Comparison of ENCODE assay signal across 31 cellular contexts in the genomic region with DNA sequence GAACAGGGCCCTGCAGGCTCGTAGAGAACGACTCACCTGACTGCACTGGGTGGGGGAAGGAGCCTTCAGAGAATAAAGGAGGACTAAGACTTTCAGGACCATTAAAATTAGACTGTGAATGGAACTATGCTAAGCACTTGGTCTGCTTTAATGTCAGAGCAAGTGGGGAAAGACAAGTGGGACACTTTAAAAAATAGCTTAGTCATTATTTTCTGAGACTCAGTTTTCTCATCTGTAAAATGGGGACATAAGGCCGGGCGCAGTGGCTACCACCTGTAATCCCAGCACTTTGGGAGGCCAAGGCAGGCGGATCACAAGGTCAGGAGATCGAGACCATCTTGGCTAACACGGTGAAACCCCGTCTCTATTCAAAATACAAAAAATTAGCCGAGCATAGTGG. TPM values are rescaled to one million over a fixed set of nuclear protein-coding genes. Genes with fewer than 3 reads are reported as not detected.
"Had no signal": no experiment of that assay in that cellular context is flagged by ENCODE, and none has a peak within 500 bp of the region (broad histone marks: within the 10 kb centered on the region; RNA-seq: fewer than 3 reads in every experiment).

No MANE protein-coding gene starts in this region.

- H3K9me3 ChIP-seq: colonic mucosa, esophagus muscularis mucosa, esophagus squamous epithelium, gastrocnemius medialis, gastroesophageal sphincter, heart left ventricle, heart right ventricle had no signal

- ATAC-seq: effector memory CD8-positive, alpha-beta T cell; esophagus mucosa; foreskin keratinocyte; gastrocnemius medialis; gastroesophageal sphincter; heart left ventricle; heart right ventricle had no signal

- H3K36me3 ChIP-seq: colonic mucosa, esophagus muscularis mucosa, esophagus squamous epithelium, gastrocnemius medialis, gastroesophageal sphincter, heart left ventricle, heart right ventricle had no signal

- H3K79me2 ChIP-seq: hepatocyte had no signal

- H3K27me3 ChIP-seq: colonic mucosa, dorsolateral prefrontal cortex, gastrocnemius medialis, heart left ventricle, hepatocyte had no signal

- H3K4me2 ChIP-seq: hepatocyte had no signal

- H3K9me3 Mint-ChIP-seq: dendritic cell treated with granulocyte-macrophage colony-stimulating factor and Interleukin-4, amounts not matched to agents 40 ng/mL and 50 ng/mL, for 4 days; effector memory CD8-positive, alpha-beta T cell; endodermal cell had no signal

- H3K4me3 ChIP-seq: colonic mucosa, coronary artery, dorsolateral prefrontal cortex, esophagus muscularis mucosa, esophagus squamous epithelium, gastrocnemius medialis, gastroesophageal sphincter, heart left ventricle, heart right ventricle, hepatocyte had no signal

- H3K4me3 Mint-ChIP-seq: dendritic cell treated with granulocyte-macrophage colony-stimulating factor and Interleukin-4, amounts not matched to agents 40 ng/mL and 50 ng/mL, for 4 days; effector memory CD8-positive, alpha-beta T cell; endodermal cell had no signal

- H3K27ac ChIP-seq: colonic mucosa, coronary artery, dorsolateral prefrontal cortex, epithelial cell of prostate, esophagus muscularis mucosa, esophagus squamous epithelium, foreskin keratinocyte, gastrocnemius medialis, gastroesophageal sphincter, heart left ventricle, heart right ventricle, hepatocyte had no signal

- H3K27ac Mint-ChIP-seq: dendritic cell treated with granulocyte-macrophage colony-stimulating factor and Interleukin-4, amounts not matched to agents 40 ng/mL and 50 ng/mL, for 4 days; effector memory CD8-positive, alpha-beta T cell; endodermal cell had no signal

- DNase-seq: colonic mucosa; cortex of kidney; dermis blood vessel endothelial cell; dorsolateral prefrontal cortex; effector CD4-positive, alpha-beta T cell; effector CD8-positive, alpha-beta T cell; effector memory CD4-positive, alpha-beta T cell; effector memory CD8-positive, alpha-beta T cell; endodermal cell; erythroblast; esophagus squamous epithelium; foreskin fibroblast; foreskin keratinocyte; foreskin melanocyte; gastrocnemius medialis; glutamatergic neuron; head of caudate nucleus; heart left ventricle; heart right ventricle had no signal

- H2AFZ ChIP-seq: hepatocyte had no signal

- H3K4me1 ChIP-seq: colonic mucosa, esophagus squamous epithelium, foreskin keratinocyte, gastrocnemius medialis had no signal

- FAIRE-seq: endometrium, endothelial cell of umbilical vein, frontal cortex had no signal

RNA-seq across cellular contexts. Expression of a gene that starts 19.3 kb away (rescaled TPM):
- total RNA-seq: dermis blood vessel endothelial cell, endothelial cell of umbilical vein, fibroblast of villous mesenchyme, foreskin keratinocyte, gastrocnemius medialis, glomerular endothelial cell had no signal
- polyA plus RNA-seq: endothelial cell of umbilical vein, foreskin keratinocyte, heart left ventricle, heart right ventricle had no signal
